In the genomic region with DNA sequence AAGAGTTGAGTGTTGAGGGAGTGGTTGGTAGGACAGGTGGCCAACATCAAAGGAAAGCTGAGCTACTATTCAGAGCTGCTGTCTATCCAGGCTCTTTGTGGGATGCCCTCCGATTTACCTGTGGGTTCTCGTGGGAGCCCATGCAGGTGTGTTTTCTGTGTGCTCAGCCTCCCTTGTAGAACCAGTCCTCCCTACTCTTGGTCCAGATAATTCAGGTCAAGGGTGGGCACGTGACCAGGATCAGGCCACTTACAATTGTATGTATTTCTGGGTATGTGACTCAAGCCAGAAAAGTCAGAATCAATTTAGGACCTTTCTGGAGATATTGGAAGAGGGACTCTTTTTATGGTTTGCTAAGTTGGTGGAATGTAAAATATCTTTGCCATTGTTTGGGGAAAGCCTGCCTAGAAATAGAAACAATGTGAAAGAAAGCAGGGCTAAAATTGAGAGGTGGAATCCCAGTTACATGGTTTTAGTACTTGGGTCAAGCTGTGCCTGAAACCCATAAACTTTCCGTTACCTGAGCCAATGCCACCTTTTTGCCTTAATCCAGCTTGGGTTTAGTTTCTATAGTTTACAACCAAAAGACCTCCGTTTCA, we compare ENCODE assay signal across 1 cellular context.
TF ChIP-seq lines count a peak whose summit lies in the region.

No MANE protein-coding gene starts in this region.

TF ChIP-seq in Ishikawa, 13 proteins besides CTCF, POLR2A, EP300 and RAD21 (continued from another document):
- TF ChIP-seq, protein P1, sequence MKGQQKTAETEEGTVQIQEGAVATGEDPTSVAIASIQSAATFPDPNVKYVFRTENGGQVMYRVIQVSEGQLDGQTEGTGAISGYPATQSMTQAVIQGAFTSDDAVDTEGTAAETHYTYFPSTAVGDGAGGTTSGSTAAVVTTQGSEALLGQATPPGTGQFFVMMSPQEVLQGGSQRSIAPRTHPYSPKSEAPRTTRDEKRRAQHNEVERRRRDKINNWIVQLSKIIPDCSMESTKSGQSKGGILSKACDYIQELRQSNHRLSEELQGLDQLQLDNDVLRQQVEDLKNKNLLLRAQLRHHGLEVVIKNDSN (IDR thresholded peaks at IDR 0.05): peak; percentile 91
- TF ChIP-seq MAX (IDR thresholded peaks at IDR 0.05) (no peak), ZBTB7A (IDR thresholded peaks at IDR 0.05; ENCODE audit: low read depth) (no peak), TEAD4 (IDR thresholded peaks at IDR 0.05) (peak; percentile 61), CREB1 (IDR thresholded peaks at IDR 0.05; ENCODE audit: low read depth) (no peak)
